ENCODE assay signal across 8 cellular contexts in the genomic region with DNA sequence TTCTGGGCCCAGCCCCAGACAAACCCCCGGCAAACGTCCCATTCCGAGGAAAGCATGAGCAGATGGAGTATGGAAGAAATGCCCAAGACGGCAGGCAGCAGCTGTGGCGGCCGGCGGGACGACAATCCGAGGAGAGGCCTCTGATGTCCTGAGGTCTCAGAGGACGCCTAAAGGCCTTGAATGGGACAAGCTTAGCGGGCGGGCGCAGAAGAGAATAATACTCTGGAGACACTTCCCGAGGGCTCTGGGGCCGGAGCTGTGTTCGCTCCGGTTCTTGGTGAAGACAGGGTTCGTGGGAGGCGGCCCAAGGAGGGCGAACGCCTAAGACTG. TPM values are rescaled to one million over a fixed set of nuclear protein-coding genes. Genes with fewer than 3 reads are reported as not detected.
DNase-seq lines count a peak whose midpoint lies in the region; ATAC-seq, FAIRE-seq and TF ChIP-seq lines count a peak whose summit lies in the region.

No MANE protein-coding gene starts in this region.

- peak overlapping the region; percentile 79 for H3K9ac ChIP-seq in astrocyte (ENCODE audit: low read length)
- peak overlapping the region; percentile 27 to 42 for H3K9ac ChIP-seq in liver (ENCODE audit: low read depth in 1 of 2, low read length in 2 of 2)

- in situ Hi-C loops in KBM-7 (cut with MboI; ENCODE audit: low pct_unique_long_range_greater_than_20kb, low sequenced_read_pairs), result no loop called here

- H2AFZ ChIP-seq in astrocyte (ENCODE audit: low read depth, low read length), result peak overlapping the region; percentile 50

- WGBS in liver, result 11% methylated on average over 21 of the region's 21 CpGs

- H3K9me3 ChIP-seq in astrocyte (ENCODE audit: insufficient read depth, low read depth, low read length) (no peaks in the 10 kb centered on the region), liver (ENCODE audit: control insufficient read depth in 4 of 4, low read length in 3 of 4) (no peaks in the 10 kb centered on the region), tibial artery (no peaks in the 10 kb centered on the region)

- no peaks in the 10 kb centered on the region for H3K27me3 Mint-ChIP-seq in activated CD8-positive, alpha-beta memory T cell treated with anti-CD3 and anti-CD28 coated beads, Interleukin-2, amount 10 ng/mL, durations not matched to agents 7 days and 5 days
- no peaks in the 10 kb centered on the region for H3K27me3 Mint-ChIP-seq in astrocyte (ENCODE audit: low read depth, unreplicated experiment)

- TF ChIP-seq CTCF in astrocyte (IDR thresholded peaks at IDR 0.05; ENCODE audit: insufficient read depth, low read depth, low read length), result no peak
- no peak for TF ChIP-seq CTCF in liver (IDR thresholded peaks at IDR 0.05; ENCODE audit: low read depth, low read length, missing input control)
- TF ChIP-seq CTCF in tibial artery (IDR thresholded peaks at IDR 0.05), result no peak

- no peak for FAIRE-seq in astrocyte (lab: Jason Lieb, UNC)

- H3K4me1 Mint-ChIP-seq in activated CD8-positive, alpha-beta memory T cell treated with anti-CD3 and anti-CD28 coated beads, Interleukin-2, amount 10 ng/mL, durations not matched to agents 7 days and 5 days, result peaks cover 60% of the 10 kb centered on the region
- peaks cover 28% of the 10 kb centered on the region for H3K4me1 Mint-ChIP-seq in astrocyte (ENCODE audit: low read depth, unreplicated experiment)

- TF ChIP-seq RAD21 in liver (IDR thresholded peaks at IDR 0.05), result no peak

- H3K4me3 Mint-ChIP-seq in activated CD8-positive, alpha-beta memory T cell treated with anti-CD3 and anti-CD28 coated beads, Interleukin-2, amount 10 ng/mL, durations not matched to agents 7 days and 5 days, result peak overlapping the region; percentile 94
- peak overlapping the region; percentile 90 for H3K4me3 Mint-ChIP-seq in astrocyte (ENCODE audit: unreplicated experiment)

- no peaks in the 10 kb centered on the region for H3K9me3 Mint-ChIP-seq in activated CD8-positive, alpha-beta memory T cell treated with anti-CD3 and anti-CD28 coated beads, Interleukin-2, amount 10 ng/mL, durations not matched to agents 7 days and 5 days (ENCODE audit: low read depth)
- no peaks in the 10 kb centered on the region for H3K9me3 Mint-ChIP-seq in astrocyte (ENCODE audit: unreplicated experiment)

- peaks cover 14% of the 10 kb centered on the region for H4K20me1 ChIP-seq in astrocyte (ENCODE audit: insufficient read depth, low read length)

- H3K36me3 Mint-ChIP-seq in activated CD8-positive, alpha-beta memory T cell treated with anti-CD3 and anti-CD28 coated beads, Interleukin-2, amount 10 ng/mL, durations not matched to agents 7 days and 5 days, result peaks cover 50% of the 10 kb centered on the region
- peaks cover 30% of the 10 kb centered on the region for H3K36me3 Mint-ChIP-seq in astrocyte (ENCODE audit: low read depth, unreplicated experiment)

- H3K27ac ChIP-seq in astrocyte (ENCODE audit: low read depth, low read length) (peak overlapping the region; percentile 83), liver (ENCODE audit: low read depth in 1 of 2, low read length in 2 of 2) (peak overlapping the region; percentile 64 to 88), tibial artery (peak overlapping the region; percentile 79 to 91)

- CTCF ChIA-PET in activated CD8-positive, alpha-beta memory T cell treated with anti-CD3 and anti-CD28 coated beads, Interleukin-2, amount 10 ng/mL, durations not matched to agents 7 days and 5 days (lab: Charles Lee), result interaction anchor here (1.0 to 2.2 kb wide), 7 partner anchors 17 to 246 kb away, joined by 3 to 7 read pairs (median 5); a partner anchor contains a TSS

- peak overlapping the region; percentile 78 for H3K4me3 ChIP-seq in astrocyte (ENCODE audit: insufficient read depth, low read depth, low read length)
- H3K4me3 ChIP-seq in liver (ENCODE audit: low read depth in 1 of 3, low read length in 3 of 3), result peak overlapping the region; percentile 61 to 85 (median 75)
- peak overlapping the region; percentile 58 to 82 for H3K4me3 ChIP-seq in tibial artery

- H3K27me3 ChIP-seq in astrocyte (ENCODE audit: insufficient read depth, low read length) (no peaks in the 10 kb centered on the region), liver (ENCODE audit: control insufficient read depth in 4 of 4, insufficient read depth in 4 of 4, low read length in 3 of 4) (no peaks in the 10 kb centered on the region), tibial artery (no peaks in the 10 kb centered on the region)

- H3K36me3 ChIP-seq in astrocyte (ENCODE audit: insufficient read depth, low read length), result peaks cover 31% of the 10 kb centered on the region
- H3K36me3 ChIP-seq in liver (ENCODE audit: control insufficient read depth in 4 of 4, insufficient read depth in 3 of 4, low read depth in 1 of 4, low read length in 3 of 4), result peaks cover 16 to 46% (median 34%) of the 10 kb centered on the region in 4 donors
- peaks cover 36 to 72% (median 51%) of the 10 kb centered on the region in 3 donors for H3K36me3 ChIP-seq in tibial artery

- no peak for DNase-seq in activated CD8-positive, alpha-beta memory T cell treated with anti-CD3 and anti-CD28 coated beads, Interleukin-2, amount 10 ng/mL, durations not matched to agents 7 days and 5 days
- DNase-seq in activated CD8-positive, alpha-beta memory T cell treated with anti-CD3 and anti-CD28 coated beads, Interleukin-2, amount 50 U/mL, for 4 hours, result no peak
- no peak for DNase-seq in astrocyte (ENCODE audit: low read depth)
- no peak for DNase-seq in tibial artery
- DNase-seq in cortex of kidney (lab: John Stamatoyannopoulos, UW), result no peak
- DNase-seq in KBM-7, result no peak

- H3K79me2 ChIP-seq in astrocyte (ENCODE audit: insufficient read depth, low read length), result peaks cover 20% of the 10 kb centered on the region

- H3K4me1 ChIP-seq in astrocyte (ENCODE audit: insufficient read depth, low read length), result peaks cover 33% of the 10 kb centered on the region
- peaks cover 5 to 27% (median 22%) of the 10 kb centered on the region in 4 donors for H3K4me1 ChIP-seq in liver (ENCODE audit: control insufficient read depth in 4 of 4, insufficient read depth in 4 of 4, low read length in 3 of 4)
- H3K4me1 ChIP-seq in tibial artery, result peaks cover 0 to 30% (median 22%) of the 10 kb centered on the region in 4 donors

- intact Hi-C loops in tibial artery (cut with DNase I; ENCODE audit: low total_unique reads), result no loop called here

- H3K27ac Mint-ChIP-seq in activated CD8-positive, alpha-beta memory T cell treated with anti-CD3 and anti-CD28 coated beads, Interleukin-2, amount 10 ng/mL, durations not matched to agents 7 days and 5 days, result peak overlapping the region; percentile 91
- peak overlapping the region; percentile 96 for H3K27ac Mint-ChIP-seq in astrocyte (ENCODE audit: unreplicated experiment)

- no peak for ATAC-seq in activated CD8-positive, alpha-beta memory T cell treated with anti-CD3 and anti-CD28 coated beads, Interleukin-2, amount 10 ng/mL, durations not matched to agents 7 days and 5 days
- no peak for ATAC-seq in HG03095 (IDR thresholded peaks at IDR 0.05; ENCODE audit: unreplicated experiment)

- H3K4me2 ChIP-seq in astrocyte (ENCODE audit: low read length), result peak overlapping the region; percentile 90

TF ChIP-seq in liver, 16 proteins besides CTCF, POLR2A, EP300 and RAD21 (continues in another document):
- TF ChIP-seq, protein P1, sequence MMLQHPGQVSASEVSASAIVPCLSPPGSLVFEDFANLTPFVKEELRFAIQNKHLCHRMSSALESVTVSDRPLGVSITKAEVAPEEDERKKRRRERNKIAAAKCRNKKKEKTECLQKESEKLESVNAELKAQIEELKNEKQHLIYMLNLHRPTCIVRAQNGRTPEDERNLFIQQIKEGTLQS (IDR thresholded peaks at IDR 0.05), result no peak
- TF ChIP-seq RXRA (IDR thresholded peaks at IDR 0.05), result no peak
- TF ChIP-seq HNF4G (IDR thresholded peaks at IDR 0.05), result no peak
- TF ChIP-seq NR2F2 (IDR thresholded peaks at IDR 0.05), result no peak

RNA-seq across cellular contexts. Expression of a gene that starts 0.5 kb away (rescaled TPM):
- 10 to 100 TPM; 32.1 to 34.5 TPM for total RNA-seq in activated CD8-positive, alpha-beta memory T cell treated with anti-CD3 and anti-CD28 coated beads, Interleukin-2, amount 10 ng/mL, durations not matched to agents 7 days and 5 days
- total RNA-seq in astrocyte, result 15.3 and 17.9 TPM in 2 replicates
- total RNA-seq in liver, result 10 to 100 TPM in 1 of 2 donors, 1 to 10 TPM in 1; 9.1 to 19.8 TPM
- 10 to 100 TPM in 1 of 2 donors, 1 to 10 TPM in 1; 8.9 to 10.8 TPM for polyA plus RNA-seq in liver

RNA-seq across cellular contexts. Expression of a gene that starts 17.8 kb away (rescaled TPM):
- 10 to 100 TPM; 48.1 to 50.1 TPM for total RNA-seq in activated CD8-positive, alpha-beta memory T cell treated with anti-CD3 and anti-CD28 coated beads, Interleukin-2, amount 10 ng/mL, durations not matched to agents 7 days and 5 days
- total RNA-seq in astrocyte (19.5 TPM in 2 replicates), liver (10 to 100 TPM in 1 of 2 donors, 1 to 10 TPM in 1; 9.4 to 11.2 TPM)
- polyA plus RNA-seq in liver, result 1 to 10 TPM; 2.0 to 3.5 TPM

RNA-seq across cellular contexts. Expression of a gene that starts 20.4 kb away (rescaled TPM):
- 10 to 100 TPM; 31.7 to 57.7 TPM for total RNA-seq in activated CD8-positive, alpha-beta memory T cell treated with anti-CD3 and anti-CD28 coated beads, Interleukin-2, amount 10 ng/mL, durations not matched to agents 7 days and 5 days
- 5.1 and 7.1 TPM in 2 replicates for total RNA-seq in astrocyte
- total RNA-seq in liver, result 10 to 100 TPM; 13.8 to 17.3 TPM
- 10 to 100 TPM; 16.0 to 20.1 TPM for polyA plus RNA-seq in liver

RNA-seq across cellular contexts. Expression of a gene that starts 43.0 kb away (rescaled TPM):
- total RNA-seq in activated CD8-positive, alpha-beta memory T cell treated with anti-CD3 and anti-CD28 coated beads, Interleukin-2, amount 10 ng/mL, durations not matched to agents 7 days and 5 days, result 10 to 100 TPM; 89.8 to 90.6 TPM
- 54.5 and 58.7 TPM in 2 replicates for total RNA-seq in astrocyte
- total RNA-seq in liver, result 10 to 100 TPM; 20.7 to 22.3 TPM
- 10 to 100 TPM; 16.2 to 27.8 TPM for polyA plus RNA-seq in liver

RNA-seq across cellular contexts. Expression of a gene that starts 43.6 kb away (rescaled TPM):
- 100 to 1,000 TPM; 274 to 300 TPM for total RNA-seq in activated CD8-positive, alpha-beta memory T cell treated with anti-CD3 and anti-CD28 coated beads, Interleukin-2, amount 10 ng/mL, durations not matched to agents 7 days and 5 days
- total RNA-seq in astrocyte (187 and 205 TPM in 2 replicates), liver (10 to 100 TPM; 53.3 to 53.6 TPM)
- 10 to 100 TPM; 22.1 to 51.8 TPM for polyA plus RNA-seq in liver
